8 cellular contexts compared by ENCODE assay signal in genomic region chr19:46661020-46661731, GRCh38. TPM values are rescaled to one million over a fixed set of nuclear protein-coding genes. Genes with fewer than 3 reads are reported as not detected.
DNase-seq lines count a peak whose midpoint lies in the region; ATAC-seq, FAIRE-seq and TF ChIP-seq lines count a peak whose summit lies in the region.

A gene with protein sequence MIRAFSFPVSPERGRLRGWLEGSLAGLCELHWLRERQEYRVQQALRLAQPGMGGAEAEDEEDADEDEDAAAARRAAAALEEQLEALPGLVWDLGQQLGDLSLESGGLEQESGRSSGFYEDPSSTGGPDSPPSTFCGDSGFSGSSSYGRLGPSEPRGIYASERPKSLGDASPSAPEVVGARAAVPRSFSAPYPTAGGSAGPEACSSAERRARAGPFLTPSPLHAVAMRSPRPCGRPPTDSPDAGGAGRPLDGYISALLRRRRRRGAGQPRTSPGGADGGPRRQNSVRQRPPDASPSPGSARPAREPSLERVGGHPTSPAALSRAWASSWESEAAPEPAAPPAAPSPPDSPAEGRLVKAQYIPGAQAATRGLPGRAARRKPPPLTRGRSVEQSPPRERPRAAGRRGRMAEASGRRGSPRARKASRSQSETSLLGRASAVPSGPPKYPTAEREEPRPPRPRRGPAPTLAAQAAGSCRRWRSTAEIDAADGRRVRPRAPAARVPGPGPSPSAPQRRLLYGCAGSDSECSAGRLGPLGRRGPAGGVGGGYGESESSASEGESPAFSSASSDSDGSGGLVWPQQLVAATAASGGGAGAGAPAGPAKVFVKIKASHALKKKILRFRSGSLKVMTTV (minus strand): TSS chr19:46661182. CDS start chr19:46661064, 118 bp downstream.

- peaks cover 22% of the 10 kb centered on the region for H3K27me3 ChIP-seq in DND-41 (ENCODE audit: insufficient read depth, low read length, poor library complexity)

- peak; percentile 88 for ATAC-seq in DND-41 (ENCODE audit: insufficient read depth, low read depth)
- peak; percentile 82 to 87 for ATAC-seq in naive B cell (ENCODE audit: low read depth in 2 of 2)

- no peaks in the 10 kb centered on the region for H3K36me3 ChIP-seq in DND-41 (ENCODE audit: insufficient read depth, low read length)

- peak within 1 kb of the TSS; percentile 78 to 92 (median 86) for H3K4me3 Mint-ChIP-seq in naive B cell

- H3K79me2 ChIP-seq in DND-41 (ENCODE audit: insufficient read depth, low read length) = no peaks in the 10 kb centered on the region

- TF ChIP-seq CTCF in DND-41 (IDR thresholded peaks at IDR 0.05; ENCODE audit: borderline replicate concordance, extremely low read depth, low read length, poor library complexity, severe bottlenecking) (no peak), fibroblast of mammary gland (conservative IDR thresholded peaks at IDR 0.05; ENCODE audit: control insufficient read depth, insufficient read depth, low read depth, low read length) (no peak)

- H3K27me3 Mint-ChIP-seq in naive B cell = peaks cover 16 to 47% (median 38%) of the 10 kb centered on the region in 3 donors

- no peaks in the 10 kb centered on the region for H3K9me3 ChIP-seq in DND-41 (ENCODE audit: insufficient read depth, low read length, severe bottlenecking)

- H3K4me1 ChIP-seq in DND-41 (ENCODE audit: insufficient read depth, low read length) = peaks cover 30% of the 10 kb centered on the region

- peaks cover 27 to 28% (median 27%) of the 10 kb centered on the region in 3 donors for H3K4me1 Mint-ChIP-seq in naive B cell

- no peaks in the 10 kb centered on the region for H3K36me3 Mint-ChIP-seq in naive B cell

- no peak for TF ChIP-seq POLR2A in H54 (IDR thresholded peaks at IDR 0.05; ENCODE audit: low read depth, low read length)

- peak within 1 kb of the TSS; percentile 98 for H3K4me2 ChIP-seq in DND-41 (ENCODE audit: insufficient read depth, low read length)

- H3K27ac Mint-ChIP-seq in naive B cell = peak within 1 kb of the TSS; percentile 87 to 99 (median 97)

- H2AFZ ChIP-seq in DND-41 (ENCODE audit: low read depth, low read length) = peak within 1 kb of the TSS; percentile 67

- H4K20me1 ChIP-seq in DND-41 (ENCODE audit: insufficient read depth, low read length) = peaks cover 15% of the 10 kb centered on the region; the same call in 1 of the 2 replicates

- H3K9ac ChIP-seq in DND-41 (ENCODE audit: low read depth, low read length) = peak within 1 kb of the TSS; percentile 55

- DNase-seq in DND-41 (peak; percentile 100), H54 (ENCODE audit: insufficient read length, low spot score) (peak; percentile 89), LoVo (ENCODE audit: low spot score) (peak; percentile 100), RPMI8226 (peak; percentile 99), fibroblast of mammary gland (ENCODE audit: low read depth) (peak; percentile 99), naive B cell (peak; percentile 100)
- DNase-seq in activated T-helper 9 cell treated with anti-CD3 and anti-CD28 coated beads, Interleukin-2, amount 50 U/mL, for 16 hours (ENCODE audit: low read depth) = peak; percentile 100
- peak; percentile 100 for DNase-seq in stimulated activated CD8-positive, alpha-beta memory T cell treated with anti-CD3 and anti-CD28 coated beads, Interleukin-7, amount 100 ng/mL, for 48 hours (ENCODE audit: extremely low read depth in 1 of 2, low read depth in 1 of 2)

- H3K4me3 ChIP-seq in DND-41 (ENCODE audit: low read depth in 1 of 2, low read length in 2 of 2) (peak within 1 kb of the TSS; percentile 28 to 62; a peak in 3 of 4 replicates), fibroblast of mammary gland (ENCODE audit: control insufficient read depth, low read depth, low read length) (peak within 1 kb of the TSS; percentile 43)

- no peaks in the 10 kb centered on the region for H3K9me3 Mint-ChIP-seq in naive B cell

- H3K27ac ChIP-seq in DND-41 (ENCODE audit: low read length) = peak within 1 kb of the TSS; percentile 73

- peak; percentile 94 for FAIRE-seq in H54 (lab: Jason Lieb, UNC)

RNA-seq across cellular contexts. Expression of the gene that starts here (rescaled TPM):
- under 1 TPM in 2 of 6 donors, not detected in 4; 0.11 to 0.30 TPM for polyA plus RNA-seq in naive B cell (ENCODE audit: low read depth in 6 of 6)

Comparison
In these comparisons a context has a peak if more than half of its experiments do, and no peak if none do; other contexts are left out.
1. Peak in every context shown above with its lines: DNase-seq, ATAC-seq, H3K4me3 ChIP-seq and H3K27ac ChIP-seq.
2. Peak in DNase-seq and ATAC-seq in naive B cell; RNA of the gene not detected or under 1 TPM.